Comparison of ENCODE assay signal across 15 cellular contexts in genomic region chr1:184701821-184702220, GRCh38. TPM values are rescaled to one million over a fixed set of nuclear protein-coding genes. Genes with fewer than 3 reads are reported as not detected.
DNase-seq lines count a peak whose midpoint lies in the region; ATAC-seq, FAIRE-seq and TF ChIP-seq lines count a peak whose summit lies in the region.
"Had no signal": no experiment of that assay in that cellular context is flagged by ENCODE, and none has a peak within 500 bp of the region (broad histone marks: within the 10 kb centered on the region; RNA-seq: fewer than 3 reads in every experiment).

No MANE protein-coding gene starts in this region.

- POLR2A ChIA-PET in HepG2 (lab: Yijun Ruan, JAX): no interaction called here

- H3K36me3 ChIP-seq in HepG2 (replicated peaks in 1 of 2; ENCODE audit: control insufficient read depth in 1 of 2, insufficient read depth in 2 of 2, low read length in 2 of 2): peaks cover 3 to 15% of the 10 kb centered on the region in 2 experiments; a peak in 4 of 5 replicates
- peaks cover 0 to 61% (median 13%) of the 10 kb centered on the region in 4 donors for H3K36me3 ChIP-seq in right lobe of liver

- CTCF ChIA-PET in HepG2 (lab: Yijun Ruan, JAX; ENCODE audit: low intra/inter-chr PET ratio, low total read pairs): no interaction called here

- H3K9ac ChIP-seq in HepG2 (ENCODE audit: insufficient read depth, low read depth, low read length): no peak overlapping the region

- FAIRE-seq in HepG2 (lab: Jason Lieb, UNC): no peak

- WGBS in HepG2 (ENCODE audit: low lambda C conversion rate): 94% methylated on average over 1 of the region's 1 CpG
- 90% methylated on average over 1 of the region's 1 CpG for WGBS in right lobe of liver (ENCODE audit: insufficient coverage, low coverage, low lambda C conversion rate, missing lambda C conversion rate)

- H3K27ac ChIP-seq in HepG2 (ENCODE audit: extremely low read length, insufficient read depth, low read length) (no peak overlapping the region), right lobe of liver (no peak overlapping the region)
- H3K27ac ChIP-seq: Peyer's patch had no signal

- TF ChIP-seq RAD21 in HepG2 (CRISPR knock-in tag; IDR thresholded peaks at IDR 0.05): no peak

- ATAC-seq in HepG2 (no peak), right lobe of liver (no peak), GM19455 (IDR thresholded peaks at IDR 0.05; ENCODE audit: unreplicated experiment) (no peak)
- ATAC-seq: HCT116 had no signal

- H3K9me3 ChIP-seq in HepG2 (ENCODE audit: low read length): no peaks in the 10 kb centered on the region
- no peaks in the 10 kb centered on the region for H3K9me3 ChIP-seq in right lobe of liver
- H3K9me3 ChIP-seq: Caco-2, Peyer's patch had no signal

- intact Hi-C loops in HepG2 (cut with micrococcal nuclease; ENCODE audit: unreplicated experiment): no loop called here
- intact Hi-C loops in right lobe of liver (cut with DNase I): no loop called here

- in situ Hi-C loops in HepG2 (cut with HindIII; ENCODE audit: extremely low pct_ligation_motif_present, low pct_unique_long_range_greater_than_20kb): no loop called here

- H3K4me3 ChIP-seq in HepG2 (replicated peaks in 1 of 3; ENCODE audit: insufficient read depth in 1 of 3, low read depth in 2 of 3, low read length in 3 of 3) (no peak overlapping the region), right lobe of liver (no peak overlapping the region), NB4 (ENCODE audit: low read depth, low read length) (no peak overlapping the region)
- H3K4me3 ChIP-seq: Peyer's patch had no signal

- no peak overlapping the region for H3K4me2 ChIP-seq in HepG2 (ENCODE audit: low read depth, low read length)

- no peaks in the 10 kb centered on the region for H3K27me3 ChIP-seq in HepG2 (ENCODE audit: control insufficient read depth in 1 of 2, insufficient read depth in 2 of 2, low read length in 2 of 2)
- H3K27me3 ChIP-seq in right lobe of liver: no peaks in the 10 kb centered on the region
- H3K27me3 ChIP-seq: Peyer's patch had no signal

- no peak overlapping the region for H2AFZ ChIP-seq in HepG2 (ENCODE audit: low read length)

- BruUV-seq in HepG2 (replicated peaks; lab: Mats Ljungman, UMichigan): no TSS peak

- no peak for TF ChIP-seq CTCF in HepG2 (CRISPR knock-in tag; IDR thresholded peaks at IDR 0.05)
- no peak for TF ChIP-seq CTCF in right lobe of liver (IDR thresholded peaks at IDR 0.05)
- TF ChIP-seq CTCF in NB4 (IDR thresholded peaks at IDR 0.05; ENCODE audit: low read depth, low read length): no peak

- no peaks in the 10 kb centered on the region for H3K79me2 ChIP-seq in HepG2 (ENCODE audit: insufficient read depth, low read length)

- H3K4me1 ChIP-seq in HepG2 (ENCODE audit: insufficient read depth, low read length): no peaks in the 10 kb centered on the region
- no peaks in the 10 kb centered on the region for H3K4me1 ChIP-seq in right lobe of liver
- H3K4me1 ChIP-seq: Caco-2, Peyer's patch had no signal

- TF ChIP-seq POLR2A in HepG2 (IDR thresholded peaks at IDR 0.05; ENCODE audit: insufficient read depth in 1 of 2, low read depth in 2 of 2, low read length in 2 of 2) (no peak), right lobe of liver (IDR thresholded peaks at IDR 0.05) (no peak), NB4 (IDR thresholded peaks at IDR 0.05; ENCODE audit: extremely low read depth, insufficient read length) (no peak)

- H4K20me1 ChIP-seq in HepG2 (ENCODE audit: insufficient read depth, low read length): no peaks in the 10 kb centered on the region

- TF ChIP-seq EP300 in HepG2 (IDR thresholded peaks at IDR 0.05; ENCODE audit: low read depth in 2 of 2, low read length in 2 of 2) (no peak), HepG2 (CRISPR knock-in tag; IDR thresholded peaks at IDR 0.05; ENCODE audit: borderline replicate concordance) (no peak)

- no peak for DNase-seq in HepG2 (ENCODE audit: low spot score)
- no peak for DNase-seq in right lobe of liver
- DNase-seq in NB4 (ENCODE audit: low read depth): peak; percentile 10
- peak; percentile 31 for DNase-seq in foreskin melanocyte
- no peak for DNase-seq in islet precursor cell
- DNase-seq in NCI-H524 (lab: John Stamatoyannopoulos, UW): no peak
- DNase-seq: Caco-2, IMR-90, NCI-H146, NCI-H2081, NCI-H510A, Peyer's patch, SHP77 had no signal

TF ChIP-seq in HepG2, 621 proteins besides CTCF, POLR2A, EP300 and RAD21:
- TF ChIP-seq ZNF609 (CRISPR knock-in tag; IDR thresholded peaks at IDR 0.05; ENCODE audit: borderline replicate concordance): no peak
- TF ChIP-seq CEBPB (IDR thresholded peaks at IDR 0.05; ENCODE audit: borderline replicate concordance, low read depth, low read length): 0 out of 2 replicates have a peak, but pooled peaks have one; percentile 6

RNA-seq across cellular contexts. Expression of gene EDEM3, which starts 52.8 kb away (rescaled TPM):
- total RNA-seq in HepG2 (2016; rRNA removed; fragmentation: Illumina TruSeq; extraction: Trizol) (11.8 and 18.2 TPM in 2 replicates), right lobe of liver (10 to 100 TPM; 18.5 to 36.4 (median 31.0) TPM)
- total RNA-seq in HepG2 (2016; cell fraction: cytosol; rRNA removed; fragmentation: Illumina TruSeq; extraction: Trizol; ENCODE audit: low read depth): 2.6 and 5.4 TPM in 2 replicates
- total RNA-seq in HepG2 (2016; cell fraction: insoluble cytoplasmic fraction; rRNA removed; fragmentation: Illumina TruSeq; extraction: Trizol): 11.9 and 18.8 TPM in 2 replicates
- 3.9 and 4.4 TPM in 2 replicates for total RNA-seq in HepG2 (2016; cell fraction: membrane; rRNA removed; fragmentation: Illumina TruSeq; extraction: Trizol)
- total RNA-seq in HepG2 (2016; cell fraction: nucleus; rRNA removed; fragmentation: Illumina TruSeq; extraction: Trizol): 23.9 and 24.0 TPM in 2 replicates
- 10.4 and 13.1 TPM in 2 replicates for polyA plus RNA-seq in HepG2 (2011; rRNA removed)
- polyA plus RNA-seq in HepG2 (2011; cell fraction: cytosol; rRNA removed): 6.3 and 7.4 TPM in 2 replicates
- 11.1 and 14.7 TPM in 2 replicates for polyA plus RNA-seq in HepG2 (2011; cell fraction: nucleus; rRNA removed)
- polyA plus RNA-seq in HepG2 (2012): 12.8 and 13.6 TPM in 2 replicates
- polyA plus RNA-seq in HepG2 (2016; cell fraction: cytosol; fragmentation: Illumina TruSeq; extraction: Trizol; ENCODE audit: low read depth): 0.31 and 0.55 TPM in 2 replicates
- 6.3 and 7.8 TPM in 2 replicates for polyA plus RNA-seq in HepG2 (2016; cell fraction: insoluble cytoplasmic fraction; fragmentation: Illumina TruSeq; extraction: Trizol; ENCODE audit: low read depth)
- 1.0 and 1.2 TPM in 2 replicates for polyA plus RNA-seq in HepG2 (2016; cell fraction: membrane; fragmentation: Illumina TruSeq; extraction: Trizol; ENCODE audit: low read depth)
- 19.1 and 19.3 TPM in 2 replicates for polyA plus RNA-seq in HepG2 (2016; cell fraction: nucleus; fragmentation: Illumina TruSeq; extraction: Trizol; ENCODE audit: insufficient read depth, low read depth)
- polyA minus RNA-seq in HepG2 (2011; rRNA and poly(A)+ RNA removed; ENCODE audit: low replicate concordance): 22.1 and 31.5 TPM in 2 replicates
- 22.6 and 36.7 TPM in 2 replicates for polyA minus RNA-seq in HepG2 (2011; cell fraction: cytosol; rRNA and poly(A)+ RNA removed)
- polyA minus RNA-seq in HepG2 (2011; cell fraction: nucleus; rRNA and poly(A)+ RNA removed): 26.3 and 36.1 TPM in 2 replicates

Comparison
In these comparisons a context has a peak if more than half of its experiments do, and no peak if none do; other contexts are left out.
1. DNase-seq: peak in NB4 (single experiment) and foreskin melanocyte (single experiment); none in HepG2 (single experiment), right lobe of liver (0 of 3), islet precursor cell (single experiment) and NCI-H524 (0 of 2).